ENCODE assay signal across 8 cellular contexts in the genomic region with DNA sequence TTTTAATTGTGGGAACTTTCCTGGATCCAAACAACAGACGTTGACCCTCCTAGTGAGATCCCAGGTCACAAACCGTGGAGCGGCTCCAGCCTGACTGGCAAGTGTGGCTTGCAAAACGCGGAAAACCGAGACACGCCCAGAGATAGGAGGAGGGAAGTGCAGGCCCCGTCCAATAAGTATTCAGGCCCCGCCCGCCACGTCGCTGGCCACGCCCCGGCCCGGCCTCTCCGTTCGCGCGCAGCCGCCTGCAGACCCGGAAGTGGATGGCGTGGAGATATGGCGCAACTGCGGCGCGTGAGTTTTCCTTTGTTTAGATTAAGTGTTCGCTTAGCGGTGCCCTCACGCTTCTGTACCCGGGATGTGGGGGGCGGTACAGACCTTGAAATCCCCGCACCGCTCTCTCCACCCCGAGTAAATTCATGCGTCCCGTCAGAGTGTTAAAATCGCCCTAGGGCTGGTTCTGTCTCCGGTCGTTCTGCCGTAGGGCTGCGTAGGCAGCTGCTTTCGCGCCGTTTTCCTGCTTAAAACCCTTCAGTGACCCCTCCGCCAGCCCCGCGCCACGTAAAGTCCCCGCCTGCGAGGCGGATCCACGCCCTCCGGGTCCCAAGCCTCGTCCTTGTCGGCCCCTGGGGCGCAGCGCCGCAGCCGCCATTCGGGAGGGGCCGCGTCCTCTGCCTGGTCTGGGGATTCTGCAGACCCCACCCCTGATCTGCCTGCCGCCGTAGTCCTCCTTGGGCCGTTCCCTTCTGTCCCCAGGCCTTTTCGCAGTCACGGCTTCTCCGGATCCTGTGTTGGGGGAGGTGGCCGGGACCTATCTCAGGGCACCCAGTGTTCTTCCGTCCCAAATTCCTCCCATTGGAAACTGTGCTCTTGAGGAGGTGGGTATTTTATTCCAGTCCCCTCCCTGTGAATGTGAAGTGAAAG. TPM values are rescaled to one million over a fixed set of nuclear protein-coding genes. Genes with fewer than 3 reads are reported as not detected.
A peak's percentile ranks its signal among the peaks of the same experiment; 100 is the strongest.
DNase-seq lines count a peak whose midpoint lies in the region; ATAC-seq, FAIRE-seq and TF ChIP-seq lines count a peak whose summit lies in the region.

A gene (plus strand): TSS at position 250 of the 924 bp plus-strand sequence. CDS start 27 bp downstream, at position 277.

- POLR2A ChIA-PET in HepG2 (lab: Yijun Ruan, JAX): interaction anchor here (1.0 kb wide), 1 partner anchor 80 kb away, joined by 3 read pairs; no protein-coding TSS in a partner anchor

- TF ChIP-seq EP300 in HepG2 (IDR thresholded peaks at IDR 0.05; ENCODE audit: low read depth in 2 of 2, low read length in 2 of 2) (no peak), HepG2 (CRISPR knock-in tag; IDR thresholded peaks at IDR 0.05; ENCODE audit: borderline replicate concordance) (no peak)

- H3K9ac ChIP-seq in BLaER1 treated with 17β-estradiol and CSF1 and Interleukin-3, amounts not matched to agents 10 nM and 100 nM: peak within 1 kb of the TSS; percentile 97 to 100 (median 99)
- H3K9ac ChIP-seq in HepG2 (ENCODE audit: insufficient read depth, low read depth, low read length): peak within 1 kb of the TSS; percentile 98

- in situ Hi-C loops in HepG2 (cut with HindIII; ENCODE audit: extremely low pct_ligation_motif_present, low pct_unique_long_range_greater_than_20kb): no loop called here

- DNase-seq in NCI-H774 (lab: John Stamatoyannopoulos, UW) (peak; percentile 92), dermis blood vessel endothelial cell (peak; percentile 97), HepG2 (ENCODE audit: low spot score) (peak; percentile 90)
- peak; percentile 96 to 97 for DNase-seq in activated CD4-positive, alpha-beta T cell treated with anti-CD3 and anti-CD28 coated beads, Interleukin-2, amount 50 U/mL, for 4 hours
- DNase-seq in stimulated activated CD4-positive, alpha-beta T cell treated with anti-CD3 and anti-CD28 coated beads, Interleukin-4, amount 100 ng/mL, for 1 hour: peak; percentile 98

- H3K4me2 ChIP-seq in BLaER1 treated with 17β-estradiol and CSF1 and Interleukin-3, amounts not matched to agents 10 nM and 100 nM: peak within 1 kb of the TSS; percentile 74 to 96 (median 92)
- H3K4me2 ChIP-seq in HepG2 (ENCODE audit: low read depth, low read length): peak within 1 kb of the TSS; percentile 85

- TSS peak; percentile 93 for BruUV-seq in HepG2 (replicated peaks; lab: Mats Ljungman, UMichigan)

- CTCF ChIA-PET in HepG2 (lab: Yijun Ruan, JAX; ENCODE audit: low intra/inter-chr PET ratio, low total read pairs): no interaction called here

- H4K20me1 ChIP-seq in BLaER1 treated with 17β-estradiol and CSF1 and Interleukin-3, amounts not matched to agents 10 nM and 100 nM: peaks cover 0 to 5% (median 0%) of the 10 kb centered on the region in 11 experiments; a peak in 2 of 22 replicates
- no peaks in the 10 kb centered on the region for H4K20me1 ChIP-seq in HepG2 (ENCODE audit: insufficient read depth, low read length)

- TF ChIP-seq RAD21 in HepG2 (CRISPR knock-in tag; IDR thresholded peaks at IDR 0.05): no peak

- H3K9me3 ChIP-seq in BLaER1 treated with 17β-estradiol and CSF1 and Interleukin-3, amounts not matched to agents 10 nM and 100 nM (replicated peaks in 1 of 11): peaks cover 53 to 70% (median 58%) of the 10 kb centered on the region in 11 experiments
- peaks cover 5% of the 10 kb centered on the region; the same call in 1 of the 2 replicates for H3K9me3 ChIP-seq in HepG2 (ENCODE audit: low read length)

- ATAC-seq in GM19395 (IDR thresholded peaks at IDR 0.05; ENCODE audit: unreplicated experiment): peak; percentile 93
- ATAC-seq in HG03565 (IDR thresholded peaks at IDR 0.05; ENCODE audit: unreplicated experiment): peak; percentile 91
- ATAC-seq in HepG2: peak; percentile 97

- peak; percentile 82 to 88 for TF ChIP-seq POLR2A in HepG2 (IDR thresholded peaks at IDR 0.05; ENCODE audit: insufficient read depth in 1 of 2, low read depth in 2 of 2, low read length in 2 of 2)

- peak within 1 kb of the TSS; percentile 81 to 97 (median 93) for H3K4me3 ChIP-seq in BLaER1 treated with 17β-estradiol and CSF1 and Interleukin-3, amounts not matched to agents 10 nM and 100 nM
- H3K4me3 ChIP-seq in HepG2 (replicated peaks in 1 of 3; ENCODE audit: insufficient read depth in 1 of 3, low read depth in 2 of 3, low read length in 3 of 3): peak within 1 kb of the TSS; percentile 85 to 95 (median 90)

- peaks cover 15 to 18% (median 16%) of the 10 kb centered on the region in 10 experiments for H3K4me1 ChIP-seq in BLaER1 treated with 17β-estradiol and CSF1 and Interleukin-3, amounts not matched to agents 10 nM and 100 nM
- peaks cover 16% of the 10 kb centered on the region for H3K4me1 ChIP-seq in HepG2 (ENCODE audit: insufficient read depth, low read length)

- H3K27ac ChIP-seq in BLaER1 treated with 17β-estradiol and CSF1 and Interleukin-3, amounts not matched to agents 10 nM and 100 nM: peak within 1 kb of the TSS; percentile 97 to 100 (median 98)
- peak within 1 kb of the TSS; percentile 92 for H3K27ac ChIP-seq in HepG2 (ENCODE audit: extremely low read length, insufficient read depth, low read length)

- intact Hi-C loops in HepG2 (cut with micrococcal nuclease; ENCODE audit: unreplicated experiment): no loop called here

- peak; percentile 70 for FAIRE-seq in HepG2 (lab: Jason Lieb, UNC)

- under 1% methylated on average over 50 of the region's 70 CpGs for WGBS in HepG2 (ENCODE audit: low lambda C conversion rate)

- H2AFZ ChIP-seq in HepG2 (ENCODE audit: low read length): no peak within 1 kb of the TSS

- H3K36me3 ChIP-seq in BLaER1 treated with 17β-estradiol and CSF1 and Interleukin-3, amounts not matched to agents 10 nM and 100 nM: peaks cover 34 to 39% (median 37%) of the 10 kb centered on the region in 11 experiments
- peaks cover 0 to 6% of the 10 kb centered on the region in 2 experiments; a peak in 1 of 5 replicates for H3K36me3 ChIP-seq in HepG2 (replicated peaks in 1 of 2; ENCODE audit: control insufficient read depth in 1 of 2, insufficient read depth in 2 of 2, low read length in 2 of 2)

- TF ChIP-seq CTCF in HepG2 (CRISPR knock-in tag; IDR thresholded peaks at IDR 0.05): no peak

- H3K27me3 ChIP-seq in BLaER1 treated with 17β-estradiol and CSF1 and Interleukin-3, amounts not matched to agents 10 nM and 100 nM: no peaks in the 10 kb centered on the region
- H3K27me3 ChIP-seq in HepG2 (ENCODE audit: control insufficient read depth in 1 of 2, insufficient read depth in 2 of 2, low read length in 2 of 2): no peaks in the 10 kb centered on the region; a peak in 1 of 5 replicates

- H3K79me2 ChIP-seq in HepG2 (ENCODE audit: insufficient read depth, low read length): peaks cover 35% of the 10 kb centered on the region

TF ChIP-seq in HepG2, 621 proteins besides CTCF, POLR2A, EP300 and RAD21 (continues in another document):
- no peak for TF ChIP-seq ETV6 (CRISPR knock-in tag; conservative IDR thresholded peaks at IDR 0.05)
- 0 out of 2 replicates have a peak, but pooled peaks have one; percentile 26 for TF ChIP-seq ZNF12 (CRISPR knock-in tag; IDR thresholded peaks at IDR 0.05)
- peak; percentile 81; the same call in 1 of the 2 replicates for TF ChIP-seq MYC (CRISPR knock-in tag; IDR thresholded peaks at IDR 0.05; ENCODE audit: borderline replicate concordance)
- TF ChIP-seq ZNF160 (CRISPR knock-in tag; IDR thresholded peaks at IDR 0.05): no peak
- TF ChIP-seq ZNF616 (CRISPR knock-in tag; IDR thresholded peaks at IDR 0.05; ENCODE audit: low read depth): peak; percentile 36; the same call in 1 of the 2 replicates
- TF ChIP-seq, protein P1, sequence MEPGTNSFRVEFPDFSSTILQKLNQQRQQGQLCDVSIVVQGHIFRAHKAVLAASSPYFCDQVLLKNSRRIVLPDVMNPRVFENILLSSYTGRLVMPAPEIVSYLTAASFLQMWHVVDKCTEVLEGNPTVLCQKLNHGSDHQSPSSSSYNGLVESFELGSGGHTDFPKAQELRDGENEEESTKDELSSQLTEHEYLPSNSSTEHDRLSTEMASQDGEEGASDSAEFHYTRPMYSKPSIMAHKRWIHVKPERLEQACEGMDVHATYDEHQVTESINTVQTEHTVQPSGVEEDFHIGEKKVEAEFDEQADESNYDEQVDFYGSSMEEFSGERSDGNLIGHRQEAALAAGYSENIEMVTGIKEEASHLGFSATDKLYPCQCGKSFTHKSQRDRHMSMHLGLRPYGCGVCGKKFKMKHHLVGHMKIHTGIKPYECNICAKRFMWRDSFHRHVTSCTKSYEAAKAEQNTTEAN (CRISPR knock-in tag; conservative IDR thresholded peaks at IDR 0.05): no peak
- no peak for TF ChIP-seq HMG20B (CRISPR knock-in tag; conservative IDR thresholded peaks at IDR 0.05)
- peak; percentile 90 for TF ChIP-seq RFXAP (CRISPR knock-in tag; IDR thresholded peaks at IDR 0.05; ENCODE audit: borderline replicate concordance)

RNA-seq across cellular contexts. Expression of the gene that starts here (rescaled TPM):
- 11.9 and 16.2 TPM in 2 replicates for total RNA-seq in dermis blood vessel endothelial cell
- 10.3 and 15.8 TPM in 2 replicates for total RNA-seq in HepG2 (2016; rRNA removed; fragmentation: Illumina TruSeq; extraction: Trizol)
- 8.2 and 11.6 TPM in 2 replicates for total RNA-seq in HepG2 (2016; cell fraction: cytosol; rRNA removed; fragmentation: Illumina TruSeq; extraction: Trizol; ENCODE audit: low read depth)
- 10.6 and 19.4 TPM in 2 replicates for total RNA-seq in HepG2 (2016; cell fraction: insoluble cytoplasmic fraction; rRNA removed; fragmentation: Illumina TruSeq; extraction: Trizol)
- total RNA-seq in HepG2 (2016; cell fraction: membrane; rRNA removed; fragmentation: Illumina TruSeq; extraction: Trizol): 4.6 and 7.3 TPM in 2 replicates
- 6.1 and 7.5 TPM in 2 replicates for total RNA-seq in HepG2 (2016; cell fraction: nucleus; rRNA removed; fragmentation: Illumina TruSeq; extraction: Trizol)
- polyA plus RNA-seq in HepG2 (2011; rRNA removed): 4.2 and 5.2 TPM in 2 replicates
- 2.1 and 3.9 TPM in 2 replicates for polyA plus RNA-seq in HepG2 (2011; cell fraction: cytosol; rRNA removed)
- 0.66 and 2.4 TPM in 2 replicates for polyA plus RNA-seq in HepG2 (2011; cell fraction: nucleus; rRNA removed)
- polyA plus RNA-seq in HepG2 (2012): 8.7 and 8.8 TPM in 2 replicates
- 0.37 and 0.62 TPM in 2 replicates for polyA plus RNA-seq in HepG2 (2016; cell fraction: cytosol; fragmentation: Illumina TruSeq; extraction: Trizol; ENCODE audit: low read depth)
- polyA plus RNA-seq in HepG2 (2016; cell fraction: insoluble cytoplasmic fraction; fragmentation: Illumina TruSeq; extraction: Trizol; ENCODE audit: low read depth): 10.9 and 11.7 TPM in 2 replicates
- polyA plus RNA-seq in HepG2 (2016; cell fraction: membrane; fragmentation: Illumina TruSeq; extraction: Trizol; ENCODE audit: low read depth): 0.89 and 1.6 TPM in 2 replicates
- polyA plus RNA-seq in HepG2 (2016; cell fraction: nucleus; fragmentation: Illumina TruSeq; extraction: Trizol; ENCODE audit: insufficient read depth, low read depth): 7.6 and 8.1 TPM in 2 replicates
- polyA minus RNA-seq in HepG2 (2011; rRNA and poly(A)+ RNA removed; ENCODE audit: low replicate concordance): 1.4 and 2.2 TPM in 2 replicates
- 4.0 and 6.7 TPM in 2 replicates for polyA minus RNA-seq in HepG2 (2011; cell fraction: cytosol; rRNA and poly(A)+ RNA removed)
- 7.5 and 9.0 TPM in 2 replicates for polyA minus RNA-seq in HepG2 (2011; cell fraction: nucleus; rRNA and poly(A)+ RNA removed)

Comparison
In these comparisons a context has a peak if more than half of its experiments do, and no peak if none do; other contexts are left out.
1. Peak in every context shown above with its lines: DNase-seq, ATAC-seq, H3K4me3 ChIP-seq and H3K27ac ChIP-seq.